In the genomic region with DNA sequence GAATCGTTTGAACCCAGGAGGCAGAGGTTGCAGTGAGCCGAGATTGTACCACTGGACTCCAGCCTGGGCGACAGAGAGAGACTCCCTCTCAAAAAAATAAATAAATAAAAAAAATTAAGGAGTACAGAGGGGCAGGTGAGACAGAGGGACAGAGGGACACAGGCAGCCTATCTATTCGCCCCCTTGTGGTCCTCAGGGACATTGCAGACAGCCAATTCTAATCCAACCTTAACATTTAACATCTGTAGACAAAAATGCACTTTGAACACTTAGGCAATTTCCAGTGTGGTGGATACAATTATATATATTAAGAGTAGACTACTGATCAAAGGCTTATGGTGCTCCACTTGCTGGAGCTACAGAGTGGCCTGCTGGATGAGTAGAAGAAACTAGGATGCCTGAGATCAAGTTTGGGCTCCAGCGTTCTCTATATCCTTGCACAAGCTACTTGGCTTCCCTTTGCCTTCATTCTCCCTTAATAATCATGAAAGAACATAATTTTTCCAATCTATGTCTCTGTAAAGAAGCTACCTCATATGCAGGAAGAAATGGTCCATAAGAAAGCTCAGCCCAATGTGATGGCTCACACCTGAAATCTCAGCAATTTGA, we compare ENCODE assay signal across 9 cellular contexts. TPM values are rescaled to one million over a fixed set of nuclear protein-coding genes. Genes with fewer than 3 reads are reported as not detected.
DNase-seq lines count a peak whose midpoint lies in the region; ATAC-seq and TF ChIP-seq lines count a peak whose summit lies in the region.
"Had no signal": no experiment of that assay in that cellular context is flagged by ENCODE, and none has a peak within 500 bp of the region (broad histone marks: within the 10 kb centered on the region; RNA-seq: fewer than 3 reads in every experiment).

No MANE protein-coding gene starts in this region.

- H3K9me3 Mint-ChIP-seq in brain: peaks cover 0 to 5% (median 0%) of the 10 kb centered on the region in 5 experiments

- no peaks in the 10 kb centered on the region for H3K9me3 ChIP-seq in left lung
- H3K9me3 ChIP-seq: BLaER1 had no signal

- peak; percentile 52 to 76 for TF ChIP-seq CTCF in brain (conservative IDR thresholded peaks at IDR 0.05)
- TF ChIP-seq CTCF in left lung (IDR thresholded peaks at IDR 0.05): peak; percentile 75 to 76

- no peak overlapping the region for H3K4me3 ChIP-seq in left lung
- H3K4me3 ChIP-seq: BLaER1 had no signal

- peaks cover 30% of the 10 kb centered on the region for H3K4me1 Mint-ChIP-seq in brain

- H3K4me1 ChIP-seq in left lung: no peaks in the 10 kb centered on the region

- H3K27ac ChIP-seq in left lung: no peak overlapping the region
- H3K27ac ChIP-seq: BLaER1 had no signal

- H3K27me3 Mint-ChIP-seq in brain: peaks cover 8% of the 10 kb centered on the region

- H3K36me3 Mint-ChIP-seq in brain: no peaks in the 10 kb centered on the region

- H3K27ac Mint-ChIP-seq in brain: no peak overlapping the region

- ATAC-seq in left lung (peak; percentile 82), GM21786 (IDR thresholded peaks at IDR 0.05; ENCODE audit: unreplicated experiment) (no peak)

- DNase-seq in DMS79 treated with DMSO at 0.1 percent for 48 hours (lab: John Stamatoyannopoulos, UW) (peak; percentile 9), DMS79 (lab: John Stamatoyannopoulos, UW) (no peak), HuH-7 (ENCODE audit: low spot score) (peak; percentile 14), T-helper 9 cell (peak; percentile 27), left lung (no peak)
- peak; percentile 13 for DNase-seq in stimulated activated CD8-positive, alpha-beta memory T cell treated with anti-CD3 and anti-CD28 coated beads, Interleukin-7, amount 100 ng/mL, for 24 hours (ENCODE audit: low read depth)

- H3K4me3 Mint-ChIP-seq in brain: no peak overlapping the region

- H3K36me3 ChIP-seq in left lung: no peaks in the 10 kb centered on the region
- H3K36me3 ChIP-seq: BLaER1 had no signal

- no peaks in the 10 kb centered on the region for H3K27me3 ChIP-seq in left lung
- H3K27me3 ChIP-seq: BLaER1 had no signal

- intact Hi-C loops in left lung (cut with DNase I): no loop called here

RNA-seq across cellular contexts. Expression of gene SMARCAL1, which starts 8.2 kb away (rescaled TPM):
- polyA plus RNA-seq in brain (ENCODE audit: insufficient read depth, low read depth, low replicate concordance): 24.2 TPM
- total RNA-seq in left lung: 10 to 100 TPM; 18.1 to 19.6 TPM

RNA-seq across cellular contexts. Expression of gene MARCHF4, which starts 31.8 kb away (rescaled TPM):
- 41.1 TPM for polyA plus RNA-seq in brain (ENCODE audit: insufficient read depth, low read depth, low replicate concordance)
- total RNA-seq in left lung: under 1 TPM in 1 of 2 donors, not detected in 1; 0.15 TPM

Comparison
In these comparisons a context has a peak if more than half of its experiments do, and no peak if none do; other contexts are left out.
1. DNase-seq: peak in DMS79 treated with DMSO at 0.1 percent for 48 hours (single experiment), HuH-7 (single experiment), T-helper 9 cell (single experiment) and stimulated activated CD8-positive, alpha-beta memory T cell treated with anti-CD3 and anti-CD28 coated beads, Interleukin-7, amount 100 ng/mL, for 24 hours (single experiment); none in DMS79 (single experiment) and left lung (0 of 2).